ENCODE assay signal across 8 cellular contexts in the genomic region with DNA sequence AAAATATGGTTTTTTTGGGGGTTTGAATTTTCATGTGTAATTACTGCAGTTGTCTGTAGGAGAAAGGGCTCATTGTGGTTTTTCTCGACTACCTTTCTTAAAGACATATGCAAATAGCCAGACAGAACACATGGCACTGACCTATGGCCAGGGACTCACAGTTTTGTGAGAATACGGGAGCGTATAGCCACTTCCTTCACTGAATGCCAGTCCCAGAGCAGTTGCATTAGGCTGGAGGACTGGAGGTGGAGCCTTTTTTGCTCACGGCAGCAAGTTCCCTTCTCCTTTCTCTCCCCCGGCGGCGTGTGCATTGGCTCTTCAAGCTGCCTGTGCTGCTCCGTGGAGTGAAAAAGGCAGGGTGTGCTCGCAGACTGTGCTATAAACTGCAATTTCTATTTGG.
DNase-seq lines count a peak whose midpoint lies in the region; ATAC-seq and TF ChIP-seq lines count a peak whose summit lies in the region.

No MANE protein-coding gene starts in this region.

- POLR2A ChIA-PET in activated CD8-positive, alpha-beta T cell treated with anti-CD3 and anti-CD28 coated beads for 36 hours (lab: Charles Lee) = no interaction called here
- POLR2A ChIA-PET in naive thymus-derived CD8-positive, alpha-beta T cell (lab: Charles Lee) = interaction anchor here (0.6 to 1.9 kb wide), 5 partner anchors 9 to 51 kb away, joined by 3 to 8 read pairs (median 3); no protein-coding TSS in a partner anchor

- H3K27ac Mint-ChIP-seq in activated naive CD4-positive, alpha-beta T cell treated with anti-CD3 and anti-CD28 coated beads for 36 hours = no peak overlapping the region
- H3K27ac Mint-ChIP-seq in activated CD8-positive, alpha-beta T cell treated with anti-CD3 and anti-CD28 coated beads for 36 hours = no peak overlapping the region
- H3K27ac Mint-ChIP-seq in naive thymus-derived CD8-positive, alpha-beta T cell = peak overlapping the region in 9 of 10 donors; percentile 16 to 86 (median 80)

- intact Hi-C loops in activated naive CD4-positive, alpha-beta T cell treated with anti-CD3 and anti-CD28 coated beads for 36 hours (cut with micrococcal nuclease) = loop anchor here (2.0 kb wide), 1 partner anchor 31 kb away; no protein-coding TSS in a partner anchor
- intact Hi-C loops in activated CD8-positive, alpha-beta T cell treated with anti-CD3 and anti-CD28 coated beads for 36 hours (cut with micrococcal nuclease) = no loop called here

- H3K4me3 Mint-ChIP-seq in activated naive CD4-positive, alpha-beta T cell treated with anti-CD3 and anti-CD28 coated beads for 36 hours = peak overlapping the region; percentile 59
- H3K4me3 Mint-ChIP-seq in activated CD8-positive, alpha-beta T cell treated with anti-CD3 and anti-CD28 coated beads for 36 hours = peak overlapping the region; percentile 60
- peak overlapping the region; percentile 78 to 91 (median 82) for H3K4me3 Mint-ChIP-seq in naive thymus-derived CD8-positive, alpha-beta T cell

- no peaks in the 10 kb centered on the region for H3K27me3 Mint-ChIP-seq in activated naive CD4-positive, alpha-beta T cell treated with anti-CD3 and anti-CD28 coated beads for 36 hours (ENCODE audit: low read depth)
- H3K27me3 Mint-ChIP-seq in activated CD8-positive, alpha-beta T cell treated with anti-CD3 and anti-CD28 coated beads for 36 hours = no peaks in the 10 kb centered on the region
- no peaks in the 10 kb centered on the region for H3K27me3 Mint-ChIP-seq in naive thymus-derived CD8-positive, alpha-beta T cell

- no peaks in the 10 kb centered on the region for H3K36me3 Mint-ChIP-seq in activated naive CD4-positive, alpha-beta T cell treated with anti-CD3 and anti-CD28 coated beads for 36 hours (ENCODE audit: low read depth)
- peaks cover 3% of the 10 kb centered on the region for H3K36me3 Mint-ChIP-seq in activated CD8-positive, alpha-beta T cell treated with anti-CD3 and anti-CD28 coated beads for 36 hours (ENCODE audit: low read depth)
- H3K36me3 Mint-ChIP-seq in naive thymus-derived CD8-positive, alpha-beta T cell = peaks cover 0 to 7% (median 6%) of the 10 kb centered on the region in 3 donors

- peaks cover 42% of the 10 kb centered on the region for H3K4me1 Mint-ChIP-seq in activated naive CD4-positive, alpha-beta T cell treated with anti-CD3 and anti-CD28 coated beads for 36 hours (ENCODE audit: low read depth)
- H3K4me1 Mint-ChIP-seq in activated CD8-positive, alpha-beta T cell treated with anti-CD3 and anti-CD28 coated beads for 36 hours (ENCODE audit: low read depth) = peaks cover 43% of the 10 kb centered on the region
- H3K4me1 Mint-ChIP-seq in naive thymus-derived CD8-positive, alpha-beta T cell = peaks cover 23 to 53% (median 45%) of the 10 kb centered on the region in 4 donors

- ATAC-seq in HG03196 (IDR thresholded peaks at IDR 0.05; ENCODE audit: unreplicated experiment) = peak; percentile 83
- peak; percentile 77 for ATAC-seq in activated CD8-positive, alpha-beta T cell treated with anti-CD3 and anti-CD28 coated beads for 36 hours
- peak; percentile 84 to 88 for ATAC-seq in naive thymus-derived CD8-positive, alpha-beta T cell

- TF ChIP-seq CTCF in activated CD8-positive, alpha-beta T cell treated with anti-CD3 and anti-CD28 coated beads for 36 hours (IDR thresholded peaks at IDR 0.05) = no peak
- TF ChIP-seq CTCF in foreskin fibroblast (IDR thresholded peaks at IDR 0.05; ENCODE audit: low read depth, low read length) = no peak

- peak; percentile 39 for DNase-seq in activated naive CD4-positive, alpha-beta T cell treated with anti-CD3 and anti-CD28 coated beads for 36 hours
- no peak for DNase-seq in activated naive CD4-positive, alpha-beta T cell treated with Interleukin-2 at 50 U/mL for 16 hours
- peak; percentile 24 for DNase-seq in activated CD8-positive, alpha-beta T cell treated with anti-CD3 and anti-CD28 coated beads for 36 hours
- DNase-seq in foreskin fibroblast (peak; percentile 31 to 73), DMS53 (lab: John Stamatoyannopoulos, UW) (no peak), NCI-H1694 (lab: John Stamatoyannopoulos, UW) (no peak)
- DNase-seq in naive thymus-derived CD8-positive, alpha-beta T cell = peak in 9 of 10 donors; percentile 4 to 68 (median 20)

- peak overlapping the region; percentile 42 to 55 for H3K4me3 ChIP-seq in foreskin fibroblast (ENCODE audit: low read depth in 1 of 2, low read length in 2 of 2)

- CTCF ChIA-PET in activated naive CD4-positive, alpha-beta T cell treated with anti-CD3 and anti-CD28 coated beads for 36 hours (lab: Charles Lee) = no interaction called here
- CTCF ChIA-PET in activated CD8-positive, alpha-beta T cell treated with anti-CD3 and anti-CD28 coated beads for 36 hours (lab: Charles Lee) = interaction anchor here (1.2 kb wide), 1 partner anchor 29 kb away, joined by 4 read pairs; no protein-coding TSS in a partner anchor

- H3K9me3 Mint-ChIP-seq in activated naive CD4-positive, alpha-beta T cell treated with anti-CD3 and anti-CD28 coated beads for 36 hours = no peaks in the 10 kb centered on the region
- H3K9me3 Mint-ChIP-seq in activated CD8-positive, alpha-beta T cell treated with anti-CD3 and anti-CD28 coated beads for 36 hours = no peaks in the 10 kb centered on the region
- no peaks in the 10 kb centered on the region for H3K9me3 Mint-ChIP-seq in naive thymus-derived CD8-positive, alpha-beta T cell

Comparison
In these comparisons a context has a peak if more than half of its experiments do, and no peak if none do; other contexts are left out.
1. DNase-seq: peak in activated naive CD4-positive, alpha-beta T cell treated with anti-CD3 and anti-CD28 coated beads for 36 hours (single experiment), activated CD8-positive, alpha-beta T cell treated with anti-CD3 and anti-CD28 coated beads for 36 hours (single experiment), foreskin fibroblast (2 of 2) and naive thymus-derived CD8-positive, alpha-beta T cell (9 of 10); none in activated naive CD4-positive, alpha-beta T cell treated with Interleukin-2 at 50 U/mL for 16 hours (single experiment), DMS53 (single experiment) and NCI-H1694 (single experiment).
2. H3K27ac Mint-ChIP-seq: peak in naive thymus-derived CD8-positive, alpha-beta T cell (9 of 10); none in activated naive CD4-positive, alpha-beta T cell treated with anti-CD3 and anti-CD28 coated beads for 36 hours (single experiment) and activated CD8-positive, alpha-beta T cell treated with anti-CD3 and anti-CD28 coated beads for 36 hours (single experiment).
3. Peak in every context shown above with its lines, with median percentiles within 50 percentile points of each other: H3K4me3 Mint-ChIP-seq and ATAC-seq.